In genomic region chr12:53071591-53072551, GRCh38 we compare ENCODE assay signal across 9 cellular contexts. TPM values are rescaled to one million over a fixed set of nuclear protein-coding genes. Genes with fewer than 3 reads are reported as not detected.
DNase-seq lines count a peak whose midpoint lies in the region; ATAC-seq and TF ChIP-seq lines count a peak whose summit lies in the region.
"Had no signal": no experiment of that assay in that cellular context is flagged by ENCODE, and none has a peak within 500 bp of the region (broad histone marks: within the 10 kb centered on the region; RNA-seq: fewer than 3 reads in every experiment).

No MANE protein-coding gene starts in this region.

- 48 to 68% methylated on average over 11 of the region's 11 CpGs for WGBS in lung, 2 donors
- WGBS in thyroid gland, 2 donors, result 49 to 57% methylated on average over 10 to 11 of the region's 11 CpGs

- peak overlapping the region; percentile 60 for H3K27ac ChIP-seq in cingulate gyrus (ENCODE audit: low read depth, low read length)
- H3K27ac ChIP-seq in lung (ENCODE audit: low read depth in 1 of 2, low read length in 1 of 2), result peak overlapping the region; percentile 68 to 81
- H3K27ac ChIP-seq in thyroid gland, result peak overlapping the region; percentile 63 to 72 (median 68)

- TF ChIP-seq CTCF in lung (IDR thresholded peaks at IDR 0.05; ENCODE audit: control extremely low read depth, extremely low read depth) (no peak), thyroid gland (IDR thresholded peaks at IDR 0.05) (no peak)

- peaks cover 8 to 15% of the 10 kb centered on the region in 2 donors for H3K4me1 ChIP-seq in lung (ENCODE audit: control insufficient read depth in 2 of 2, insufficient read depth in 2 of 2, low read length in 2 of 2)
- H3K4me1 ChIP-seq in thyroid gland, result peaks cover 15 to 58% of the 10 kb centered on the region in 2 donors

- H3K36me3 ChIP-seq in lung (ENCODE audit: control insufficient read depth in 2 of 2, insufficient read depth in 2 of 2, low read length in 2 of 2) (peaks cover 19 to 48% of the 10 kb centered on the region in 2 donors), thyroid gland (peaks cover 16 to 21% of the 10 kb centered on the region in 2 donors)

- peak in 2 of 3 experiments; percentile 22 to 69 for DNase-seq in NCI-H1417 (lab: John Stamatoyannopoulos, UW)
- no peak for DNase-seq in NCI-H1417 treated with DMSO at 0.1 percent for 48 hours (lab: John Stamatoyannopoulos, UW)
- DNase-seq in lung (ENCODE audit: low spot score), result peak; percentile 48
- peak; percentile 80 to 85 for DNase-seq in thyroid gland
- no peak for DNase-seq in GM19240 (ENCODE audit: insufficient read length, low spot score)

- ATAC-seq in lung (ENCODE audit: insufficient read depth, low FRiP score), result no peak
- ATAC-seq in HG02852 (IDR thresholded peaks at IDR 0.05; ENCODE audit: unreplicated experiment), result no peak
- no peak for ATAC-seq in GM21526 (IDR thresholded peaks at IDR 0.05; ENCODE audit: low FRiP score, unreplicated experiment)
- ATAC-seq: A549 had no signal

- no peaks in the 10 kb centered on the region for H3K27me3 ChIP-seq in lung (ENCODE audit: control insufficient read depth, insufficient read depth)
- H3K27me3 ChIP-seq in thyroid gland, result no peaks in the 10 kb centered on the region

- TF ChIP-seq POLR2A in thyroid gland (IDR thresholded peaks at IDR 0.05), result no peak

- intact Hi-C loops in thyroid gland (cut with DNase I), result no loop called here

- no peak overlapping the region for H3K4me3 ChIP-seq in lung
- H3K4me3 ChIP-seq in thyroid gland (replicated peaks in 1 of 3), result no peak overlapping the region
- H3K4me3 ChIP-seq: A549 had no signal

- no peaks in the 10 kb centered on the region for H3K9me3 ChIP-seq in lung (ENCODE audit: control insufficient read depth in 2 of 2, insufficient read depth in 1 of 2, low read length in 1 of 2)
- no peaks in the 10 kb centered on the region for H3K9me3 ChIP-seq in thyroid gland
- H3K9me3 ChIP-seq: A549 had no signal

RNA-seq across cellular contexts. Expression of gene SPRYD3, which starts 7.3 kb away (rescaled TPM):
- total RNA-seq in lung, result 10 to 100 TPM; 17.1 to 60.2 TPM
- 10 to 100 TPM; 24.4 to 45.5 TPM for polyA plus RNA-seq in lung
- total RNA-seq in thyroid gland, result 10 to 100 TPM; 37.8 to 82.7 (median 58.9) TPM

RNA-seq across cellular contexts. Expression of gene TNS2, which starts 22.0 kb away (rescaled TPM):
- total RNA-seq in lung (100 to 1,000 TPM in 1 of 2 donors, 10 to 100 TPM in 1; 56.7 to 182 TPM), thyroid gland (100 to 1,000 TPM in 3 of 4 donors, 10 to 100 TPM in 1; 86.7 to 179 (median 114) TPM)
- polyA plus RNA-seq in lung, result 100 to 1,000 TPM in 1 of 2 donors, 10 to 100 TPM in 1; 72.8 to 138 TPM

RNA-seq across cellular contexts. Expression of gene IGFBP6, which starts 25.6 kb away (rescaled TPM):
- total RNA-seq in lung, result 10 to 100 TPM; 16.0 to 42.5 TPM
- 10 to 100 TPM; 15.9 to 75.0 TPM for polyA plus RNA-seq in lung
- total RNA-seq in thyroid gland, result 100 to 1,000 TPM in 3 of 4 donors, 10 to 100 TPM in 1; 76.6 to 363 (median 186) TPM

RNA-seq across cellular contexts. Expression of gene SOAT2, which starts 31.4 kb away (rescaled TPM):
- under 1 TPM in 1 of 2 donors, not detected in 1; 0.21 TPM for total RNA-seq in lung
- polyA plus RNA-seq in lung, result under 1 TPM; 0.06 to 0.10 TPM
- under 1 TPM in 1 of 4 donors, not detected in 3; 0.40 TPM for total RNA-seq in thyroid gland

Comparison
In these comparisons a context has a peak if more than half of its experiments do, and no peak if none do; other contexts are left out.
1. DNase-seq: peak in NCI-H1417 (2 of 3), lung (single experiment) and thyroid gland (2 of 2); none in NCI-H1417 treated with DMSO at 0.1 percent for 48 hours (single experiment) and GM19240 (single experiment).
2. Peak in every context shown above with its lines, with median percentiles within 50 percentile points of each other: H3K27ac ChIP-seq.